Comparison of ENCODE assay signal across 8 cellular contexts in genomic region chr1:211830055-211830329, GRCh38. TPM values are rescaled to one million over a fixed set of nuclear protein-coding genes. Genes with fewer than 3 reads are reported as not detected.
DNase-seq lines count a peak whose midpoint lies in the region; ATAC-seq and TF ChIP-seq lines count a peak whose summit lies in the region.

No MANE protein-coding gene starts in this region.

- DNase-seq in SW480 (ENCODE audit: low spot score) (peak; percentile 46), epithelial cell of proximal tubule (ENCODE audit: low read depth) (no peak), ovary (peak in 1 of 5 donors; percentile 16), A172 (ENCODE audit: low spot score) (no peak)

- peak overlapping the region; percentile 81 to 94 for H3K27ac ChIP-seq in ovary

- no peak for TF ChIP-seq EP300 in ovary (IDR thresholded peaks at IDR 0.05)

- ATAC-seq in HG02870 (IDR thresholded peaks at IDR 0.05; ENCODE audit: unreplicated experiment) (peak; percentile 20), HG03520 (IDR thresholded peaks at IDR 0.05; ENCODE audit: unreplicated experiment) (no peak), HG02588 (IDR thresholded peaks at IDR 0.05; ENCODE audit: unreplicated experiment) (no peak)

- H3K4me3 ChIP-seq in epithelial cell of proximal tubule (ENCODE audit: low read depth, low read length) (peak overlapping the region; percentile 75), ovary (peak overlapping the region; percentile 77)

- H3K36me3 ChIP-seq in ES-I3 (ENCODE audit: insufficient read depth, low read length) (no peaks in the 10 kb centered on the region), ovary (no peaks in the 10 kb centered on the region)

- H3K9me3 ChIP-seq in ES-I3 (ENCODE audit: control insufficient read depth, insufficient read depth, low read length) = no peaks in the 10 kb centered on the region
- no peaks in the 10 kb centered on the region for H3K9me3 ChIP-seq in ovary

- intact Hi-C loops in ovary (cut with DNase I) = loop anchor here in 3 of 4 donors (10.0 kb wide), 3 partner anchors 125 to 145 kb away; no protein-coding TSS in a partner anchor

- no peak for TF ChIP-seq POLR2A in ovary (IDR thresholded peaks at IDR 0.05)

- no peaks in the 10 kb centered on the region for H3K4me1 ChIP-seq in ES-I3 (ENCODE audit: insufficient read depth, low read length)
- peaks cover 3% of the 10 kb centered on the region for H3K4me1 ChIP-seq in ovary (ENCODE audit: insufficient read depth)

- WGBS in ovary, 3 donors = 0 to 1% (median 0%) methylated on average over 37 to 45 of the region's 45 CpGs

- no peaks in the 10 kb centered on the region for H3K27me3 ChIP-seq in ovary

- H3K9ac ChIP-seq in ES-I3 (ENCODE audit: low read depth, low read length) = peak overlapping the region; percentile 90

- TF ChIP-seq CTCF in epithelial cell of proximal tubule (conservative IDR thresholded peaks at IDR 0.05; ENCODE audit: low read depth, low read length) = no peak
- no peak for TF ChIP-seq CTCF in ovary (IDR thresholded peaks at IDR 0.05)

RNA-seq across cellular contexts. Expression of gene LPGAT1, which starts 0.6 kb away (rescaled TPM):
- total RNA-seq in epithelial cell of proximal tubule (35.5 and 42.7 TPM in 2 replicates), ovary (10 to 100 TPM; 19.8 to 32.7 (median 30.7) TPM)
- polyA plus RNA-seq in ovary = 10 to 100 TPM in 1 of 2 donors, 1 to 10 TPM in 1; 6.3 to 12.8 TPM
- total RNA-seq in A172 (2014; rRNA removed; shearing (Covaris generic)) = 83.2 and 83.8 TPM in 2 replicates
